ENCODE assay signal across 1 cellular context in the genomic region with DNA sequence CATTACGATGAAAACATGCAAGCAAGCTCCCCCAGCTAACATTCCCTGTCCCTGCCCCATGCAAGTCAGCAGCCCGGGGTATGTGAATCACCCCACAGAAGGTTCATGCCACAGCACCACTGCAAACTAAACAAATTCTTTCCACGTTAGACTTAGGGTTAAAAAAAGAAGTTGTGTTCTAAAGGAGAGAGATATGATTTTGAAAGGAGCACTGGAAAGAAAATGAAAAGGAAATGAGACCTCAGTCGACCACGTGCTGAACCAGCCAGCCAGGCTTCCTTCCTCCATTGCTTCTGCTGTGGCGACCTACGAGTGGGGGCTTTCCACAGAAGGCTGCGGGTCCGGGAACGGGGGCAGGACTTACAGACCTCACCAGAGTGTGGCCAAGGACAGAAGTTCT.
TF ChIP-seq lines count a peak whose summit lies in the region.

No MANE protein-coding gene starts in this region.

TF ChIP-seq in GM23338, 12 proteins besides CTCF, POLR2A, EP300 and RAD21 (continued from another document):
- TF ChIP-seq, protein P1, sequence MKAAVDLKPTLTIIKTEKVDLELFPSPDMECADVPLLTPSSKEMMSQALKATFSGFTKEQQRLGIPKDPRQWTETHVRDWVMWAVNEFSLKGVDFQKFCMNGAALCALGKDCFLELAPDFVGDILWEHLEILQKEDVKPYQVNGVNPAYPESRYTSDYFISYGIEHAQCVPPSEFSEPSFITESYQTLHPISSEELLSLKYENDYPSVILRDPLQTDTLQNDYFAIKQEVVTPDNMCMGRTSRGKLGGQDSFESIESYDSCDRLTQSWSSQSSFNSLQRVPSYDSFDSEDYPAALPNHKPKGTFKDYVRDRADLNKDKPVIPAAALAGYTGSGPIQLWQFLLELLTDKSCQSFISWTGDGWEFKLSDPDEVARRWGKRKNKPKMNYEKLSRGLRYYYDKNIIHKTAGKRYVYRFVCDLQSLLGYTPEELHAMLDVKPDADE (IDR thresholded peaks at IDR 0.05): no peak
- TF ChIP-seq ZNF331 (CRISPR knock-in tag; IDR thresholded peaks at IDR 0.05; ENCODE audit: low read depth) (no peak), EZH2 (IDR thresholded peaks at IDR 0.05; ENCODE audit: low read depth, unreplicated experiment) (no peak), STAT1 (IDR thresholded peaks at IDR 0.05; ENCODE audit: unreplicated experiment) (no peak), ZNF114 (CRISPR knock-in tag; IDR thresholded peaks at IDR 0.05) (no peak), JUNB (IDR thresholded peaks at IDR 0.05; ENCODE audit: unreplicated experiment) (no peak), NANOG (IDR thresholded peaks at IDR 0.05; ENCODE audit: borderline replicate concordance) (no peak), CREB1 (CRISPR knock-in tag; IDR thresholded peaks at IDR 0.05; ENCODE audit: low read depth) (no peak), POLR2AphosphoS5 (IDR thresholded peaks at IDR 0.05; ENCODE audit: low read depth) (no peak)
- TF ChIP-seq, protein P2, sequence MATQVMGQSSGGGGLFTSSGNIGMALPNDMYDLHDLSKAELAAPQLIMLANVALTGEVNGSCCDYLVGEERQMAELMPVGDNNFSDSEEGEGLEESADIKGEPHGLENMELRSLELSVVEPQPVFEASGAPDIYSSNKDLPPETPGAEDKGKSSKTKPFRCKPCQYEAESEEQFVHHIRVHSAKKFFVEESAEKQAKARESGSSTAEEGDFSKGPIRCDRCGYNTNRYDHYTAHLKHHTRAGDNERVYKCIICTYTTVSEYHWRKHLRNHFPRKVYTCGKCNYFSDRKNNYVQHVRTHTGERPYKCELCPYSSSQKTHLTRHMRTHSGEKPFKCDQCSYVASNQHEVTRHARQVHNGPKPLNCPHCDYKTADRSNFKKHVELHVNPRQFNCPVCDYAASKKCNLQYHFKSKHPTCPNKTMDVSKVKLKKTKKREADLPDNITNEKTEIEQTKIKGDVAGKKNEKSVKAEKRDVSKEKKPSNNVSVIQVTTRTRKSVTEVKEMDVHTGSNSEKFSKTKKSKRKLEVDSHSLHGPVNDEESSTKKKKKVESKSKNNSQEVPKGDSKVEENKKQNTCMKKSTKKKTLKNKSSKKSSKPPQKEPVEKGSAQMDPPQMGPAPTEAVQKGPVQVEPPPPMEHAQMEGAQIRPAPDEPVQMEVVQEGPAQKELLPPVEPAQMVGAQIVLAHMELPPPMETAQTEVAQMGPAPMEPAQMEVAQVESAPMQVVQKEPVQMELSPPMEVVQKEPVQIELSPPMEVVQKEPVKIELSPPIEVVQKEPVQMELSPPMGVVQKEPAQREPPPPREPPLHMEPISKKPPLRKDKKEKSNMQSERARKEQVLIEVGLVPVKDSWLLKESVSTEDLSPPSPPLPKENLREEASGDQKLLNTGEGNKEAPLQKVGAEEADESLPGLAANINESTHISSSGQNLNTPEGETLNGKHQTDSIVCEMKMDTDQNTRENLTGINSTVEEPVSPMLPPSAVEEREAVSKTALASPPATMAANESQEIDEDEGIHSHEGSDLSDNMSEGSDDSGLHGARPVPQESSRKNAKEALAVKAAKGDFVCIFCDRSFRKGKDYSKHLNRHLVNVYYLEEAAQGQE (IDR thresholded peaks at IDR 0.05; ENCODE audit: unreplicated experiment): no peak
